ENCODE assay signal across 19 cellular contexts in the genomic region with DNA sequence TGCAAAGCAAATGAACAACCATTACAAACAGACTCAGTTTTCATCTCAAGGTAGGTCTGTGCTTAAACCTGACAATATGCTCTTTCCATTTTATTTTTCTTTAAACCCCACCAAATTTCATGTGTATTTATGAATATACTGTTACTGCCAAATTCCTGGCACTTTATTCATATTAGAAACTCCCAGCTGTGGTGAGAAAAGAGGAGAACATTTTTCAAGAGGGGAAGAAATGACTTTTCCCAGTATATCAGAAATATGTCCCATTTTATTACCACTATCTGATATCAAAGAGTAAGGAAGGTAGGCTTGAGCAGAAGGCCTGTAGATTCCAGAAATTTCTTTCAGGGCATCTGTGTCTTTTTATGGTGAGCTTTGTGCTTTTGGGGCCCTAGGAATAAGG.
"Had no signal": no experiment of that assay in that cellular context is flagged by ENCODE, and none has a peak within 500 bp of the region (broad histone marks: within the 10 kb centered on the region; RNA-seq: fewer than 3 reads in every experiment).

No MANE protein-coding gene starts in this region.

- H3K36me3 ChIP-seq: ascending aorta, left lung, neutrophil, tibial artery, uterus had no signal

- H3K4me1 ChIP-seq: left lung, uterus had no signal

- H3K4me1 Mint-ChIP-seq: activated naive CD8-positive, alpha-beta T cell treated with anti-CD3 and anti-CD28 coated beads, Interleukin-2, amount 50 U/mL, for 24 hours; endodermal cell; natural killer cell had no signal

- H3K27ac ChIP-seq: ascending aorta, dorsolateral prefrontal cortex, left lung, neutrophil, tibial artery, uterus had no signal

- H3K36me3 Mint-ChIP-seq: natural killer cell had no signal

- DNase-seq: activated CD4-positive, CD25-positive, alpha-beta regulatory T cell treated with anti-CD3 and anti-CD28 coated beads, Interleukin-2, amount 50 U/mL, for 72 hours; activated naive CD4-positive, alpha-beta T cell treated with anti-CD3 and anti-CD28 coated beads for 36 hours; activated naive CD8-positive, alpha-beta T cell treated with anti-CD3 and anti-CD28 coated beads, Interleukin-2, amount 50 U/mL, for 24 hours; activated T-cell treated with anti-CD3 and anti-CD28 coated beads for 4 hours; dorsolateral prefrontal cortex; endodermal cell; hippocampal formation; kidney; left lung; natural killer cell; posterior cingulate gyrus; retina; stimulated activated CD4-positive, alpha-beta T cell treated with anti-CD3 and anti-CD28 coated beads, Interleukin-15, amount 100 ng/mL, for 24 hours; stimulated activated CD4-positive, alpha-beta T cell treated with anti-CD3 and anti-CD28 coated beads, Interleukin-4, amount 100 ng/mL, for 24 hours; stimulated activated naive CD4-positive, alpha-beta T cell; tibial artery had no signal

- ATAC-seq: activated naive CD8-positive, alpha-beta T cell treated with anti-CD3 and anti-CD28 coated beads, Interleukin-2, amount 50 U/mL, for 24 hours; left lung; natural killer cell had no signal

- H3K4me3 Mint-ChIP-seq: activated naive CD4-positive, alpha-beta T cell treated with anti-CD3 and anti-CD28 coated beads for 36 hours; activated naive CD8-positive, alpha-beta T cell treated with anti-CD3 and anti-CD28 coated beads, Interleukin-2, amount 50 U/mL, for 24 hours; endodermal cell; natural killer cell had no signal

- H3K27me3 ChIP-seq: ascending aorta, dorsolateral prefrontal cortex, left lung, neutrophil, tibial artery, uterus had no signal

- H3K27ac Mint-ChIP-seq: activated naive CD4-positive, alpha-beta T cell treated with anti-CD3 and anti-CD28 coated beads for 36 hours; activated naive CD8-positive, alpha-beta T cell treated with anti-CD3 and anti-CD28 coated beads, Interleukin-2, amount 50 U/mL, for 24 hours; endodermal cell; natural killer cell had no signal

- H3K9me3 ChIP-seq: ascending aorta, left lung, neutrophil, tibial artery, uterus had no signal

- H3K4me3 ChIP-seq: ascending aorta, dorsolateral prefrontal cortex, left lung, tibial artery, uterus had no signal

- H3K9me3 Mint-ChIP-seq: activated naive CD4-positive, alpha-beta T cell treated with anti-CD3 and anti-CD28 coated beads for 36 hours; activated naive CD8-positive, alpha-beta T cell treated with anti-CD3 and anti-CD28 coated beads, Interleukin-2, amount 50 U/mL, for 24 hours; endodermal cell; natural killer cell had no signal

- H3K27me3 Mint-ChIP-seq: activated naive CD8-positive, alpha-beta T cell treated with anti-CD3 and anti-CD28 coated beads, Interleukin-2, amount 50 U/mL, for 24 hours had no signal
